In the genomic region with DNA sequence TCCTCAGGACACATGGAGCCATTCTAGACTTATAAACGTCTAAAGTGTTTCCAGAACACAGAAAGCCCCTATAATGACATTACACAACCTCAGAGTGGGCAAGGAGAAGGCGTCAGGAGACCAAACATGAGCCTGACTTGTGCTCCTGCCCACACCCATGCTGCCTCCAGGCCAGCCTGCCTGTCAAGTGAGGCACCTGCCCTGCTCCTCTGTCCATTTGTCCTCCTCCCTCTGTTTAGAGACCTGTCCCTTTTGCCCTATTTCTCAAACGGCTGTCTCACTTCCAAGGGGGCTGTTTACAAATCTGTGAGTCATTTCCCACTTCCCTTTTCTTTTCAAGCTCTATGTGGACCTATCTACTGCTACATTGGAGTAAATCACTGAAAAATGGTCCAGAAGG, we compare ENCODE assay signal across 10 cellular contexts. TPM values are rescaled to one million over a fixed set of nuclear protein-coding genes. Genes with fewer than 3 reads are reported as not detected.
A peak's percentile ranks its signal among the peaks of the same experiment; 100 is the strongest.
DNase-seq lines count a peak whose midpoint lies in the region; ATAC-seq lines count a peak whose summit lies in the region.
"Had no signal": no experiment of that assay in that cellular context is flagged by ENCODE, and none has a peak within 500 bp of the region (broad histone marks: within the 10 kb centered on the region; RNA-seq: fewer than 3 reads in every experiment).

No MANE protein-coding gene starts in this region.

- peaks cover 58% of the 10 kb centered on the region for H3K79me1 ChIP-seq in mesenchymal stem cell (replicated peaks; ENCODE audit: low read length, poor library complexity, severe bottlenecking)

- no peak overlapping the region for H4K91ac ChIP-seq in mesenchymal stem cell (ENCODE audit: low read length)

- DNase-seq in SIG-M5 treated with dmso at 0.1 percent for 504 hours (lab: John Stamatoyannopoulos, UW; ENCODE audit: unreplicated experiment) = peak; percentile 89
- DNase-seq in mesenchymal stem cell = peak; percentile 78
- DNase-seq in NCI-H774 (lab: John Stamatoyannopoulos, UW) = no peak
- no peak for DNase-seq in activated CD4-positive, alpha-beta T cell treated with anti-CD3 and anti-CD28 coated beads, Interleukin-2, amount 10 ng/mL, durations not matched to agents 7 days and 5 days
- no peak for DNase-seq in DMS 273 treated with DMSO at 0.1 percent for 48 hours (lab: John Stamatoyannopoulos, UW)
- DNase-seq: NCI-H345 had no signal

- H3K4me3 Mint-ChIP-seq in activated CD4-positive, alpha-beta T cell treated with anti-CD3 and anti-CD28 coated beads, Interleukin-2, amount 10 ng/mL, durations not matched to agents 7 days and 5 days = no peak overlapping the region

- CTCF ChIA-PET in activated CD4-positive, alpha-beta T cell treated with anti-CD3 and anti-CD28 coated beads, Interleukin-2, amount 10 ng/mL, durations not matched to agents 7 days and 5 days (lab: Charles Lee) = interaction anchor here (0.6 kb wide), 1 partner anchor 1722 kb away, joined by 3 read pairs; no protein-coding TSS in a partner anchor

- H3K27ac Mint-ChIP-seq in activated CD4-positive, alpha-beta T cell treated with anti-CD3 and anti-CD28 coated beads, Interleukin-2, amount 10 ng/mL, durations not matched to agents 7 days and 5 days = no peak overlapping the region
- H3K27ac Mint-ChIP-seq: activated T-helper 2 cell treated with anti-CD3 and anti-CD28 coated beads, Interferon-gamma antibody, Interleukin-2, Interleukin-4, amounts not matched to agents 10 μg/mL and 5 μg/mL and 100 μg/mL, durations not matched to agents 14 hours and 24 hours and 36 hours had no signal

- H3K4me1 ChIP-seq in mesenchymal stem cell (ENCODE audit: control insufficient read depth, insufficient read depth, low read depth, low read length) = peaks cover 3% of the 10 kb centered on the region

- no peaks in the 10 kb centered on the region for H3K27me3 Mint-ChIP-seq in activated CD4-positive, alpha-beta T cell treated with anti-CD3 and anti-CD28 coated beads, Interleukin-2, amount 10 ng/mL, durations not matched to agents 7 days and 5 days

- H3K9ac ChIP-seq in mesenchymal stem cell (ENCODE audit: low read length) = no peak overlapping the region

- H2BK12ac ChIP-seq in mesenchymal stem cell (ENCODE audit: low read length in 2 of 2) = no peak overlapping the region

- no peaks in the 10 kb centered on the region for H3K4me1 Mint-ChIP-seq in activated CD4-positive, alpha-beta T cell treated with anti-CD3 and anti-CD28 coated beads, Interleukin-2, amount 10 ng/mL, durations not matched to agents 7 days and 5 days

- H3K9me3 Mint-ChIP-seq in activated CD4-positive, alpha-beta T cell treated with anti-CD3 and anti-CD28 coated beads, Interleukin-2, amount 10 ng/mL, durations not matched to agents 7 days and 5 days = no peaks in the 10 kb centered on the region
- H3K9me3 Mint-ChIP-seq: activated T-helper 2 cell treated with anti-CD3 and anti-CD28 coated beads, Interferon-gamma antibody, Interleukin-2, Interleukin-4, amounts not matched to agents 10 μg/mL and 5 μg/mL and 100 μg/mL, durations not matched to agents 14 hours and 24 hours and 36 hours had no signal

- H3K4me2 ChIP-seq in mesenchymal stem cell (ENCODE audit: low read length, poor library complexity, severe bottlenecking) = no peak overlapping the region

- no peak overlapping the region for H2BK120ac ChIP-seq in mesenchymal stem cell (ENCODE audit: low read depth, low read length)

- 23% methylated on average over 3 of the region's 3 CpGs for WGBS in mesenchymal stem cell

- no peaks in the 10 kb centered on the region for H3K27me3 ChIP-seq in mesenchymal stem cell (ENCODE audit: control insufficient read depth in 1 of 2, insufficient read depth in 1 of 2, low read length in 2 of 2)

- no peak overlapping the region for H2BK15ac ChIP-seq in mesenchymal stem cell (ENCODE audit: low read depth, poor library complexity, severe bottlenecking)

- H3K27ac ChIP-seq in mesenchymal stem cell (ENCODE audit: low read length, poor library complexity, severe bottlenecking) = no peak overlapping the region

- no peak overlapping the region for H2BK5ac ChIP-seq in mesenchymal stem cell (ENCODE audit: low read depth, low read length, poor library complexity, severe bottlenecking)

- no peak overlapping the region for H3K4ac ChIP-seq in mesenchymal stem cell (ENCODE audit: low read depth in 1 of 2, low read length in 2 of 2)

- no peaks in the 10 kb centered on the region for H3K9me3 ChIP-seq in mesenchymal stem cell (ENCODE audit: control insufficient read depth, low read length)

- POLR2A ChIA-PET in activated CD4-positive, alpha-beta T cell treated with anti-CD3 and anti-CD28 coated beads, Interleukin-2, amount 10 ng/mL, durations not matched to agents 7 days and 5 days (lab: Charles Lee) = no interaction called here

- H3K23ac ChIP-seq in mesenchymal stem cell (ENCODE audit: low read length in 2 of 2) = no peak overlapping the region

- no peak overlapping the region for H2AK5ac ChIP-seq in mesenchymal stem cell (ENCODE audit: low read length, severe bottlenecking)

- no peak overlapping the region for H3K4me3 ChIP-seq in mesenchymal stem cell (ENCODE audit: insufficient read depth in 1 of 2, low read depth in 1 of 2, low read length in 2 of 2)

- H3K36me3 Mint-ChIP-seq in activated CD4-positive, alpha-beta T cell treated with anti-CD3 and anti-CD28 coated beads, Interleukin-2, amount 10 ng/mL, durations not matched to agents 7 days and 5 days (ENCODE audit: low read depth) = peaks cover 14% of the 10 kb centered on the region

- no peak overlapping the region for H2AFZ ChIP-seq in mesenchymal stem cell (ENCODE audit: low read depth, low read length)

- ATAC-seq in GM18499 (IDR thresholded peaks at IDR 0.05; ENCODE audit: insufficient read depth, unreplicated experiment) (peak; percentile 70), HG02884 (IDR thresholded peaks at IDR 0.05; ENCODE audit: unreplicated experiment) (peak; percentile 65), HG03521 (IDR thresholded peaks at IDR 0.05; ENCODE audit: unreplicated experiment) (no peak)

- no peak overlapping the region for H3K14ac ChIP-seq in mesenchymal stem cell (ENCODE audit: low read length in 2 of 2)

- no peak overlapping the region for H3K18ac ChIP-seq in mesenchymal stem cell (ENCODE audit: low read depth in 1 of 2, low read length in 2 of 2)

- peaks cover 26 to 35% of the 10 kb centered on the region in 2 experiments for H3K36me3 ChIP-seq in mesenchymal stem cell (ENCODE audit: control insufficient read depth in 1 of 2, insufficient read depth in 2 of 2, low read depth in 1 of 2, low read length in 2 of 2)

- no peak overlapping the region for H4K8ac ChIP-seq in mesenchymal stem cell (ENCODE audit: low read length)

RNA-seq across cellular contexts. Expression of gene ZDHHC3, which starts 21.0 kb away (rescaled TPM):
- polyA plus RNA-seq in mesenchymal stem cell (2013, experiment 1 of 2) = 38.5 TPM
- polyA plus RNA-seq in mesenchymal stem cell (2013, experiment 2 of 2) = 39.8 TPM
- 10 to 100 TPM; 47.5 to 50.7 TPM for total RNA-seq in activated CD4-positive, alpha-beta T cell treated with anti-CD3 and anti-CD28 coated beads, Interleukin-2, amount 10 ng/mL, durations not matched to agents 7 days and 5 days

RNA-seq across cellular contexts. Expression of gene EXOSC7, which starts 21.1 kb away (rescaled TPM):
- polyA plus RNA-seq in mesenchymal stem cell (2013, experiment 1 of 2) = 26.9 TPM
- 28.5 TPM for polyA plus RNA-seq in mesenchymal stem cell (2013, experiment 2 of 2)
- 10 to 100 TPM; 35.8 to 40.2 TPM for total RNA-seq in activated CD4-positive, alpha-beta T cell treated with anti-CD3 and anti-CD28 coated beads, Interleukin-2, amount 10 ng/mL, durations not matched to agents 7 days and 5 days

Comparison
In these comparisons a context has a peak if more than half of its experiments do, and no peak if none do; other contexts are left out.
1. DNase-seq: peak in SIG-M5 treated with dmso at 0.1 percent for 504 hours (single experiment) and mesenchymal stem cell (single experiment); none in NCI-H774 (single experiment), activated CD4-positive, alpha-beta T cell treated with anti-CD3 and anti-CD28 coated beads, Interleukin-2, amount 10 ng/mL, durations not matched to agents 7 days and 5 days (single experiment) and DMS 273 treated with DMSO at 0.1 percent for 48 hours (single experiment).